8 cellular contexts compared by ENCODE assay signal in genomic region chr1:1080122-1080753, GRCh38. TPM values are rescaled to one million over a fixed set of nuclear protein-coding genes. Genes with fewer than 3 reads are reported as not detected.
DNase-seq lines count a peak whose midpoint lies in the region; ATAC-seq and TF ChIP-seq lines count a peak whose summit lies in the region.

No MANE protein-coding gene starts in this region.

- H3K4me3 Mint-ChIP-seq in activated CD4-positive, alpha-beta T cell treated with anti-CD3 and anti-CD28 coated beads, Interleukin-2, amount 10 ng/mL, durations not matched to agents 7 days and 5 days: no peak overlapping the region

- DNase-seq in stimulated activated CD4-positive, alpha-beta T cell treated with anti-CD3 and anti-CD28 coated beads, Interleukin-1b, Interleukin-23, amount 100 ng/mL, for 48 hours: peak; percentile 35
- no peak for DNase-seq in stimulated activated CD4-positive, alpha-beta T cell treated with anti-CD3 and anti-CD28 coated beads, Interleukin-4, amount 100 ng/mL, for 24 hours
- DNase-seq in NCI-H2171 treated with DMSO at 0.1 percent for 48 hours (lab: John Stamatoyannopoulos, UW) (peak; percentile 27), astrocyte of the cerebellum (ENCODE audit: low read depth) (no peak)
- no peak for DNase-seq in activated CD4-positive, alpha-beta T cell treated with anti-CD3 and anti-CD28 coated beads, Interleukin-2, amount 10 ng/mL, durations not matched to agents 7 days and 5 days

- CTCF ChIA-PET in activated CD4-positive, alpha-beta T cell treated with anti-CD3 and anti-CD28 coated beads, Interleukin-2, amount 10 ng/mL, durations not matched to agents 7 days and 5 days (lab: Charles Lee): interaction anchor here (1.2 to 1.5 kb wide), 2 partner anchors 12 to 16 kb away, joined by 3 to 6 read pairs; no protein-coding TSS in a partner anchor

- peak overlapping the region in 8 of 21 experiments; percentile 7 to 49 (median 32) for H3K27ac ChIP-seq in skin epidermis

- no peaks in the 10 kb centered on the region for H3K27me3 Mint-ChIP-seq in activated CD4-positive, alpha-beta T cell treated with anti-CD3 and anti-CD28 coated beads, Interleukin-2, amount 10 ng/mL, durations not matched to agents 7 days and 5 days

- no peak overlapping the region for H3K27ac Mint-ChIP-seq in activated CD4-positive, alpha-beta T cell treated with anti-CD3 and anti-CD28 coated beads, Interleukin-2, amount 10 ng/mL, durations not matched to agents 7 days and 5 days

- no peak for TF ChIP-seq CTCF in astrocyte of the cerebellum (IDR thresholded peaks at IDR 0.05; ENCODE audit: low read depth, low read length, missing control alignments)

- H3K4me3 ChIP-seq in astrocyte of the cerebellum (ENCODE audit: low read depth, low read length) (peak overlapping the region; percentile 7), iPS-11a (ENCODE audit: low read depth, low read length) (peak overlapping the region; percentile 17), skin epidermis (peak overlapping the region in 4 of 7 experiments; percentile 4 to 23 (median 10))

- H3K36me3 Mint-ChIP-seq in activated CD4-positive, alpha-beta T cell treated with anti-CD3 and anti-CD28 coated beads, Interleukin-2, amount 10 ng/mL, durations not matched to agents 7 days and 5 days (ENCODE audit: low read depth): no peaks in the 10 kb centered on the region

- POLR2A ChIA-PET in activated CD4-positive, alpha-beta T cell treated with anti-CD3 and anti-CD28 coated beads, Interleukin-2, amount 10 ng/mL, durations not matched to agents 7 days and 5 days (lab: Charles Lee): no interaction called here

- H3K9me3 Mint-ChIP-seq in activated CD4-positive, alpha-beta T cell treated with anti-CD3 and anti-CD28 coated beads, Interleukin-2, amount 10 ng/mL, durations not matched to agents 7 days and 5 days: no peaks in the 10 kb centered on the region

- in situ Hi-C loops in astrocyte of the cerebellum (cut with HindIII; ENCODE audit: low sequenced_read_pairs): no loop called here

- peaks cover 2% of the 10 kb centered on the region for H3K4me1 Mint-ChIP-seq in activated CD4-positive, alpha-beta T cell treated with anti-CD3 and anti-CD28 coated beads, Interleukin-2, amount 10 ng/mL, durations not matched to agents 7 days and 5 days

- no peak for ATAC-seq in GM21526 (IDR thresholded peaks at IDR 0.05; ENCODE audit: low FRiP score, unreplicated experiment)

RNA-seq across cellular contexts. Expression of gene RNF223, which starts 6.1 kb away (rescaled TPM):
- total RNA-seq in activated CD4-positive, alpha-beta T cell treated with anti-CD3 and anti-CD28 coated beads, Interleukin-2, amount 10 ng/mL, durations not matched to agents 7 days and 5 days: not detected

RNA-seq across cellular contexts. Expression of gene C1orf159, which starts 35.7 kb away (rescaled TPM):
- total RNA-seq in activated CD4-positive, alpha-beta T cell treated with anti-CD3 and anti-CD28 coated beads, Interleukin-2, amount 10 ng/mL, durations not matched to agents 7 days and 5 days: 10 to 100 TPM; 18.0 to 22.0 TPM

Comparison
In these comparisons a context has a peak if more than half of its experiments do, and no peak if none do; other contexts are left out.
1. DNase-seq: peak in stimulated activated CD4-positive, alpha-beta T cell treated with anti-CD3 and anti-CD28 coated beads, Interleukin-1b, Interleukin-23, amount 100 ng/mL, for 48 hours (single experiment) and NCI-H2171 treated with DMSO at 0.1 percent for 48 hours (single experiment); none in stimulated activated CD4-positive, alpha-beta T cell treated with anti-CD3 and anti-CD28 coated beads, Interleukin-4, amount 100 ng/mL, for 24 hours (single experiment), astrocyte of the cerebellum (single experiment) and activated CD4-positive, alpha-beta T cell treated with anti-CD3 and anti-CD28 coated beads, Interleukin-2, amount 10 ng/mL, durations not matched to agents 7 days and 5 days (single experiment).
2. Peak in every context shown above with its lines, with median percentiles within 50 percentile points of each other: H3K4me3 ChIP-seq.